8 cellular contexts compared by ENCODE assay signal in genomic region chr16:3129137-3130131, GRCh38. TPM values are rescaled to one million over a fixed set of nuclear protein-coding genes. Genes with fewer than 3 reads are reported as not detected.
A peak's percentile ranks its signal among the peaks of the same experiment; 100 is the strongest.
DNase-seq lines count a peak whose midpoint lies in the region; ATAC-seq and TF ChIP-seq lines count a peak whose summit lies in the region.

No MANE protein-coding gene starts in this region.

- H3K9me3 ChIP-seq in thyroid gland = no peaks in the 10 kb centered on the region

- H3K36me3 ChIP-seq in thyroid gland = peaks cover 0 to 4% of the 10 kb centered on the region in 2 donors

- no peaks in the 10 kb centered on the region for H3K27me3 ChIP-seq in thyroid gland

- peak; percentile 56 for DNase-seq in AG08396 (ENCODE audit: low spot score)
- peak; percentile 63 for DNase-seq in LNCaP clone FGC (ENCODE audit: low read depth)
- peak; percentile 93 for DNase-seq in RPMI8226
- DNase-seq in activated T-helper 9 cell treated with anti-CD3 and anti-CD28 coated beads, Interleukin-2, amount 50 U/mL, for 16 hours (ENCODE audit: low read depth) = peak; percentile 52
- peak; percentile 76 to 92 for DNase-seq in foreskin fibroblast
- peak in 55 of 56 donors; percentile 14 to 88 (median 67) for DNase-seq in nucleus accumbens (lab: John Stamatoyannopoulos, UW)
- peak; percentile 74 to 76 for DNase-seq in thyroid gland

- 5 to 15% methylated on average over 26 to 28 of the region's 28 CpGs for WGBS in thyroid gland, 2 donors

- peak overlapping the region; percentile 58 to 82 (median 60) for H3K27ac ChIP-seq in thyroid gland

- peak; percentile 92 for TF ChIP-seq CTCF in LNCaP clone FGC (IDR thresholded peaks at IDR 0.05; ENCODE audit: control insufficient read depth, extremely low read depth, insufficient read depth)
- peak; percentile 89 for TF ChIP-seq CTCF in foreskin fibroblast (IDR thresholded peaks at IDR 0.05; ENCODE audit: low read depth, low read length)
- TF ChIP-seq CTCF in thyroid gland (IDR thresholded peaks at IDR 0.05) = peak; percentile 79 to 96 (median 85)

- peaks cover 14 to 33% of the 10 kb centered on the region in 2 donors for H3K4me1 ChIP-seq in thyroid gland

- intact Hi-C loops in thyroid gland (cut with DNase I) = loop anchor here (10.0 kb wide), 1 partner anchor 65 kb away; the partner anchor contains the start of gene IL32

- TF ChIP-seq POLR2A in thyroid gland (IDR thresholded peaks at IDR 0.05) = no peak

- peak; percentile 50 for ATAC-seq in GM18861 (IDR thresholded peaks at IDR 0.05; ENCODE audit: unreplicated experiment)

- H3K4me3 ChIP-seq in LNCaP clone FGC (ENCODE audit: low read depth, low read length) = peak overlapping the region; percentile 54
- peak overlapping the region; percentile 36 to 55 for H3K4me3 ChIP-seq in foreskin fibroblast (ENCODE audit: low read depth in 1 of 2, low read length in 2 of 2)
- H3K4me3 ChIP-seq in thyroid gland (replicated peaks in 1 of 3) = peak overlapping the region in 1 of 3 donors; percentile 27

RNA-seq across cellular contexts. Expression of gene ZNF213, which starts 5.4 kb away (rescaled TPM):
- 10 to 100 TPM in 1 of 4 donors, 1 to 10 TPM in 3; 5.2 to 10.2 (median 8.7) TPM for total RNA-seq in thyroid gland

RNA-seq across cellular contexts. Expression of gene ZNF205, which starts 17.0 kb away (rescaled TPM):
- total RNA-seq in thyroid gland = 10 to 100 TPM; 18.5 to 28.9 (median 19.6) TPM

RNA-seq across cellular contexts. Expression of gene ZSCAN10, which starts 30.3 kb away (rescaled TPM):
- total RNA-seq in thyroid gland = not detected

RNA-seq across cellular contexts. Expression of gene OR1F1, which starts 58.6 kb away (rescaled TPM):
- not detected for total RNA-seq in thyroid gland
